11 cellular contexts compared by ENCODE assay signal in the genomic region with DNA sequence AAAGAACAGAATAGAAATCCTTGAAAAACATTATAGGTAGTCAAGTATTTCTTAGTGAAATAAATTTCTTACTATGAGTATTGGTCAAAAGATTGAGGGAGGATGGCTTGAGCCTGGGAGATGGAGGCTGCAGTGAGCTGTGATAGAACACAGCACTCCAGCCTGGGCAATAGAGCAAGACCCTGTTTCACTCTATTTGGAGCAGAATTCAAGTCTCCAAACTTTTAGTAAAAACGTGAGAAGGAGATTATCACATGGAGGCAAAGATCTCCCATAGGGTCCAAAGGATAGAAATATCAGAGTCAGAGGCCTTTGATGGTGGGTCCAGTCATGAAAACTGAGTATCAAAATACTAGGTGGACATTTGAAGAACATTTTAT. TPM values are rescaled to one million over a fixed set of nuclear protein-coding genes. Genes with fewer than 3 reads are reported as not detected.
DNase-seq lines count a peak whose midpoint lies in the region; ATAC-seq and TF ChIP-seq lines count a peak whose summit lies in the region.
"Had no signal": no experiment of that assay in that cellular context is flagged by ENCODE, and none has a peak within 500 bp of the region (broad histone marks: within the 10 kb centered on the region; RNA-seq: fewer than 3 reads in every experiment).

No MANE protein-coding gene starts in this region.

- H3K27ac ChIP-seq in right cardiac atrium (ENCODE audit: low read length) (peak overlapping the region; percentile 10), lower lobe of right lung (no peak overlapping the region), Karpas-422 (ENCODE audit: low read length) (no peak overlapping the region)
- H3K27ac ChIP-seq: VCaP had no signal

- H3K9me3 Mint-ChIP-seq in activated T-helper 2 cell treated with anti-CD3 and anti-CD28 coated beads, Interferon-gamma antibody, Interleukin-2, Interleukin-4, amounts not matched to agents 10 μg/mL and 5 μg/mL and 100 μg/mL, durations not matched to agents 14 hours and 24 hours and 36 hours = peaks cover 16% of the 10 kb centered on the region

- H2AFZ ChIP-seq in Karpas-422 (ENCODE audit: low read length) = no peak overlapping the region

- DNase-seq in right cardiac atrium (no peak), Right ventricle myocardium inferior (ENCODE audit: missing footprints) (no peak), lower lobe of right lung (no peak), mucosa of descending colon (no peak), Karpas-422 (no peak), T1000 (lab: John Stamatoyannopoulos, UW) (no peak)
- DNase-seq in activated T-helper 2 cell treated with anti-CD3 and anti-CD28 coated beads, Interferon-gamma antibody, Interleukin-2, Interleukin-4, amounts not matched to agents 10 μg/mL and 5 μg/mL and 100 μg/mL, durations not matched to agents 14 hours and 24 hours and 36 hours (ENCODE audit: low spot score) = no peak
- DNase-seq: HCEC 1CT had no signal

- H3K4me1 Mint-ChIP-seq in activated T-helper 2 cell treated with anti-CD3 and anti-CD28 coated beads, Interferon-gamma antibody, Interleukin-2, Interleukin-4, amounts not matched to agents 10 μg/mL and 5 μg/mL and 100 μg/mL, durations not matched to agents 14 hours and 24 hours and 36 hours (ENCODE audit: low read depth) = peaks cover 26% of the 10 kb centered on the region

- H3K36me3 Mint-ChIP-seq in activated T-helper 2 cell treated with anti-CD3 and anti-CD28 coated beads, Interferon-gamma antibody, Interleukin-2, Interleukin-4, amounts not matched to agents 10 μg/mL and 5 μg/mL and 100 μg/mL, durations not matched to agents 14 hours and 24 hours and 36 hours (ENCODE audit: low read depth) = peaks cover 47% of the 10 kb centered on the region

- peak overlapping the region; percentile 86 for H3K4me3 ChIP-seq in right cardiac atrium (ENCODE audit: low read length)
- peak overlapping the region; percentile 87 for H3K4me3 ChIP-seq in lower lobe of right lung
- H3K4me3 ChIP-seq in mucosa of descending colon = no peak overlapping the region
- no peak overlapping the region for H3K4me3 ChIP-seq in Karpas-422 (ENCODE audit: low read length)

- intact Hi-C loops in right cardiac atrium (cut with DNase I) = loop anchor here (5.0 to 10.0 kb wide), 6 partner anchors 50 to 313 kb away; no protein-coding TSS in a partner anchor
- intact Hi-C loops in Right ventricle myocardium inferior (cut with DNase I) = loop anchor here (5.0 kb wide), 1 partner anchor 93 kb away; no protein-coding TSS in a partner anchor
- intact Hi-C loops in activated T-helper 2 cell treated with anti-CD3 and anti-CD28 coated beads, Interferon-gamma antibody, Interleukin-2, Interleukin-4, amounts not matched to agents 10 μg/mL and 5 μg/mL and 100 μg/mL, durations not matched to agents 14 hours and 24 hours and 36 hours (cut with micrococcal nuclease) = loop anchor here (5.0 kb wide), 3 partner anchors 263 to 478 kb away; partner anchors contain the start of gene EMILIN2
- intact Hi-C loops in lower lobe of right lung (cut with DNase I) = no loop called here
- intact Hi-C loops in mucosa of descending colon (cut with DNase I, micrococcal nuclease) = loop anchor here (5.0 to 10.0 kb wide), 3 partner anchors 90 to 313 kb away; no protein-coding TSS in a partner anchor

- no peaks in the 10 kb centered on the region for H3K27me3 Mint-ChIP-seq in activated T-helper 2 cell treated with anti-CD3 and anti-CD28 coated beads, Interferon-gamma antibody, Interleukin-2, Interleukin-4, amounts not matched to agents 10 μg/mL and 5 μg/mL and 100 μg/mL, durations not matched to agents 14 hours and 24 hours and 36 hours (ENCODE audit: low read depth)

- H3K9ac ChIP-seq in Karpas-422 (ENCODE audit: low read length) = no peak overlapping the region

- H3K36me3 ChIP-seq in lower lobe of right lung = peaks cover 4% of the 10 kb centered on the region
- H3K36me3 ChIP-seq in mucosa of descending colon (ENCODE audit: low read depth) = no peaks in the 10 kb centered on the region
- H3K36me3 ChIP-seq in Karpas-422 (ENCODE audit: insufficient read depth, low read length) = peaks cover 11% of the 10 kb centered on the region; the same call in 1 of the 2 replicates
- H3K36me3 ChIP-seq: cardiac muscle cell had no signal

- TF ChIP-seq CTCF in lower lobe of right lung (IDR thresholded peaks at IDR 0.05) (no peak), mucosa of descending colon (IDR thresholded peaks at IDR 0.05) (no peak)

- H4K20me1 ChIP-seq in Karpas-422 (ENCODE audit: insufficient read depth, low read depth, low read length) = peaks cover 14% of the 10 kb centered on the region; the same call in 1 of the 2 replicates

- H3K27me3 ChIP-seq in right cardiac atrium (ENCODE audit: control insufficient read depth, insufficient read depth) (no peaks in the 10 kb centered on the region), lower lobe of right lung (ENCODE audit: low read depth) (no peaks in the 10 kb centered on the region), Karpas-422 (ENCODE audit: low read length) (no peaks in the 10 kb centered on the region)
- H3K27me3 ChIP-seq: cardiac muscle cell had no signal

- H3K9me2 ChIP-seq in Karpas-422 (replicated peaks; ENCODE audit: insufficient read depth, low read length) = no peaks in the 10 kb centered on the region

- H3K79me2 ChIP-seq in Karpas-422 (ENCODE audit: low read length) = peaks cover 26% of the 10 kb centered on the region

- WGBS in right cardiac atrium = 42% methylated on average over 1 of the region's 1 CpG

- H3K4me3 Mint-ChIP-seq in activated T-helper 2 cell treated with anti-CD3 and anti-CD28 coated beads, Interferon-gamma antibody, Interleukin-2, Interleukin-4, amounts not matched to agents 10 μg/mL and 5 μg/mL and 100 μg/mL, durations not matched to agents 14 hours and 24 hours and 36 hours (ENCODE audit: low read depth) = peak overlapping the region; percentile 90

- peaks cover 6% of the 10 kb centered on the region for H3K4me1 ChIP-seq in right cardiac atrium (ENCODE audit: control insufficient read depth, insufficient read depth, low read length)
- H3K4me1 ChIP-seq in lower lobe of right lung = peaks cover 31% of the 10 kb centered on the region
- H3K4me1 ChIP-seq in mucosa of descending colon (ENCODE audit: low read depth) = peaks cover 10% of the 10 kb centered on the region
- H3K4me1 ChIP-seq in Karpas-422 (ENCODE audit: low read length) = peaks cover 28% of the 10 kb centered on the region

- H3K27ac Mint-ChIP-seq in activated T-helper 2 cell treated with anti-CD3 and anti-CD28 coated beads, Interferon-gamma antibody, Interleukin-2, Interleukin-4, amounts not matched to agents 10 μg/mL and 5 μg/mL and 100 μg/mL, durations not matched to agents 14 hours and 24 hours and 36 hours = no peak overlapping the region

- no peak overlapping the region for H3K4me2 ChIP-seq in Karpas-422 (ENCODE audit: low read depth, low read length, poor library complexity, severe bottlenecking)

- ATAC-seq in right cardiac atrium = no peak
- no peak for ATAC-seq in Right ventricle myocardium inferior
- no peak for ATAC-seq in lower lobe of right lung
- no peak for ATAC-seq in mucosa of descending colon
- no peak for ATAC-seq in GM21360 (IDR thresholded peaks at IDR 0.05; ENCODE audit: unreplicated experiment)

- H3K9me3 ChIP-seq in right cardiac atrium (ENCODE audit: control insufficient read depth, low read length) (no peaks in the 10 kb centered on the region), lower lobe of right lung (no peaks in the 10 kb centered on the region), mucosa of descending colon (peaks cover 8% of the 10 kb centered on the region), Karpas-422 (ENCODE audit: low read length) (no peaks in the 10 kb centered on the region)

RNA-seq across cellular contexts. Expression of gene MYL12A, which starts 2.4 kb away (rescaled TPM):
- total RNA-seq in right cardiac atrium = 100 to 1,000 TPM; 493 to 926 (median 671) TPM
- polyA plus RNA-seq in right cardiac atrium = 1,833 TPM
- total RNA-seq in Right ventricle myocardium inferior = 2,252 TPM
- 396 and 397 TPM in 2 replicates for total RNA-seq in activated T-helper 2 cell treated with anti-CD3 and anti-CD28 coated beads, Interferon-gamma antibody, Interleukin-2, Interleukin-4, amounts not matched to agents 10 μg/mL and 5 μg/mL and 100 μg/mL, durations not matched to agents 14 hours and 24 hours and 36 hours
- 481 TPM for total RNA-seq in lower lobe of right lung
- 100 to 1,000 TPM; 345 to 588 (median 550) TPM for total RNA-seq in mucosa of descending colon
- total RNA-seq in Karpas-422 (2014; rRNA removed; shearing (Covaris generic); ENCODE audit: low replicate concordance) = 300 and 482 TPM in 2 replicates

RNA-seq across cellular contexts. Expression of gene MYL12B, which starts 16.8 kb away (rescaled TPM):
- total RNA-seq in right cardiac atrium (100 to 1,000 TPM; 171 to 199 (median 174) TPM), Right ventricle myocardium inferior (180 TPM), lower lobe of right lung (318 TPM), mucosa of descending colon (100 to 1,000 TPM; 317 to 609 (median 569) TPM)
- 343 TPM for polyA plus RNA-seq in right cardiac atrium
- 243 and 245 TPM in 2 replicates for total RNA-seq in activated T-helper 2 cell treated with anti-CD3 and anti-CD28 coated beads, Interferon-gamma antibody, Interleukin-2, Interleukin-4, amounts not matched to agents 10 μg/mL and 5 μg/mL and 100 μg/mL, durations not matched to agents 14 hours and 24 hours and 36 hours
- total RNA-seq in Karpas-422 (2014; rRNA removed; shearing (Covaris generic); ENCODE audit: low replicate concordance) = 124 and 254 TPM in 2 replicates

RNA-seq across cellular contexts. Expression of gene MYOM1, which starts 25.4 kb away (rescaled TPM):
- total RNA-seq in right cardiac atrium (100 to 1,000 TPM; 337 to 479 (median 357) TPM), Right ventricle myocardium inferior (611 TPM), lower lobe of right lung (5.0 TPM), mucosa of descending colon (10 to 100 TPM in 2 of 3 donors, 1 to 10 TPM in 1; 5.5 to 22.2 (median 16.3) TPM)
- polyA plus RNA-seq in right cardiac atrium = 177 TPM
- 0.62 and 2.4 TPM in 2 replicates for total RNA-seq in activated T-helper 2 cell treated with anti-CD3 and anti-CD28 coated beads, Interferon-gamma antibody, Interleukin-2, Interleukin-4, amounts not matched to agents 10 μg/mL and 5 μg/mL and 100 μg/mL, durations not matched to agents 14 hours and 24 hours and 36 hours
- total RNA-seq in Karpas-422 (2014; rRNA removed; shearing (Covaris generic); ENCODE audit: low replicate concordance) = 0.04 TPM in 1 of 2 replicates, not detected in the other

Comparison
In these comparisons a context has a peak if more than half of its experiments do, and no peak if none do; other contexts are left out.
1. H3K4me3 ChIP-seq: peak in right cardiac atrium (single experiment) and lower lobe of right lung (single experiment); none in mucosa of descending colon (single experiment) and Karpas-422 (single experiment).
2. RNA of gene MYOM1, which starts 25.4 kb away (total RNA-seq): 611 TPM in Right ventricle myocardium inferior (single experiment) and 337 to 479 TPM in right cardiac atrium; 5.5 to 22.2 TPM in mucosa of descending colon, 5.0 TPM in lower lobe of right lung (single experiment), 0.62 to 2.4 TPM in activated T-helper 2 cell treated with anti-CD3 and anti-CD28 coated beads, Interferon-gamma antibody, Interleukin-2, Interleukin-4, amounts not matched to agents 10 μg/mL and 5 μg/mL and 100 μg/mL, durations not matched to agents 14 hours and 24 hours and 36 hours and 0.04 TPM in Karpas-422; every median in the first group is over 10 times any median in the second.